28 cellular contexts compared by ENCODE assay signal in the genomic region with DNA sequence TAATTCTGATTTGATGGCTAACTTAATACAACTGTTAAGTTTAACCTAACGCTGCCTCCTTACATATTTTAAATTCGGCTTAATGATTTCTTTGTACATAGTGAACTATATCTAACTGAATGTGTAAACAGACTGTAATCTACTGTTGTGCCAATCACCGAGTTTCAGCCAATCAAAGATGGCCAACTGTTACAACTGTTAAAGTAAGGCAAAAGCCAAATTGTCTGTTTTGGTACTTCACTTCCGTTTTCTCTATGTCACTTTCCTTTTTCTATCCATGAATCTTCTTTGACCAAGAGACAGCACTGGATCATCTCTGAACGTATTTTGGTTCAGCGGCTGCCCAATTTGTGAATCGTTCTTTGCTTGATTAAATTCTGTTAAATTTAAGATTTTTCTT.
"Had no signal": no experiment of that assay in that cellular context is flagged by ENCODE, and none has a peak within 500 bp of the region (broad histone marks: within the 10 kb centered on the region; RNA-seq: fewer than 3 reads in every experiment).

No MANE protein-coding gene starts in this region.

- H3K4me1 ChIP-seq: esophagus squamous epithelium, heart right ventricle, left lung, pancreas, right lobe of liver, suprapubic skin, transverse colon, upper lobe of right lung, uterus had no signal

- H3K9me3 ChIP-seq: esophagus squamous epithelium, mucosa of descending colon, neutrophil, pancreas, right lobe of liver, suprapubic skin, transverse colon, upper lobe of right lung, uterus had no signal

- H3K4me3 Mint-ChIP-seq: effector memory CD8-positive, alpha-beta T cell; mesothelial cell of epicardium; natural killer cell treated with Interleukin-12 subunit alpha and Interleukin-12 subunit beta and Interleukin-15 and Interleukin-18, amount 100 ng/mL, for 72 hours; neural crest cell; stimulated activated naive CD8-positive, alpha-beta T cell treated with anti-CD3 and anti-CD28 coated beads, Interleukin-15, amount 100 ng/mL, for 72 hours had no signal

- H3K36me3 Mint-ChIP-seq: mesothelial cell of epicardium had no signal

- DNase-seq: effector memory CD8-positive, alpha-beta T cell; erythroblast; esophagus squamous epithelium; foreskin melanocyte; glutamatergic neuron; heart right ventricle; hippocampal formation; left cardiac atrium; left lung; mesenchymal stem cell; mucosa of descending colon; naive B cell; pancreas; retina; right lobe of liver; small intestine; stimulated activated CD4-positive, alpha-beta T cell treated with anti-CD3 and anti-CD28 coated beads, Interleukin-15, amount 100 ng/mL, for 24 hours; stimulated activated CD4-positive, alpha-beta T cell treated with anti-CD3 and anti-CD28 coated beads, Interleukin-2, amount 100 ng/mL, for 48 hours; stimulated activated naive CD4-positive, alpha-beta T cell; stimulated activated naive CD8-positive, alpha-beta T cell treated with anti-CD3 and anti-CD28 coated beads, Interleukin-15, amount 100 ng/mL, for 72 hours; transverse colon; upper lobe of right lung; uterus had no signal

- H3K27me3 ChIP-seq: right lobe of liver had no signal

- H3K27ac Mint-ChIP-seq: effector memory CD8-positive, alpha-beta T cell; mesothelial cell of epicardium; naive B cell; natural killer cell treated with Interleukin-12 subunit alpha and Interleukin-12 subunit beta and Interleukin-15 and Interleukin-18, amount 100 ng/mL, for 72 hours; stimulated activated naive CD8-positive, alpha-beta T cell treated with anti-CD3 and anti-CD28 coated beads, Interleukin-15, amount 100 ng/mL, for 72 hours had no signal

- H3K36me3 ChIP-seq: esophagus squamous epithelium, heart right ventricle, left lung, neutrophil, pancreas, right lobe of liver, suprapubic skin, transverse colon, upper lobe of right lung, uterus had no signal

- ATAC-seq: effector memory CD8-positive, alpha-beta T cell; heart right ventricle; left cardiac atrium; left lung; mucosa of descending colon; natural killer cell treated with Interleukin-12 subunit alpha and Interleukin-12 subunit beta and Interleukin-15 and Interleukin-18, amount 100 ng/mL, for 72 hours; pancreas; right lobe of liver; stimulated activated naive CD8-positive, alpha-beta T cell treated with anti-CD3 and anti-CD28 coated beads, Interleukin-15, amount 100 ng/mL, for 72 hours; upper lobe of right lung had no signal

- H3K27ac ChIP-seq: esophagus squamous epithelium, heart right ventricle, left lung, neutrophil, pancreas, right lobe of liver, suprapubic skin, transverse colon, upper lobe of right lung, uterus had no signal

- H3K4me1 Mint-ChIP-seq: mesothelial cell of epicardium, neural crest cell had no signal

- H3K4me3 ChIP-seq: esophagus squamous epithelium, heart right ventricle, left lung, mucosa of descending colon, pancreas, right lobe of liver, suprapubic skin, transverse colon, upper lobe of right lung, uterus had no signal
